Comparison of ENCODE assay signal across 8 cellular contexts in the genomic region with DNA sequence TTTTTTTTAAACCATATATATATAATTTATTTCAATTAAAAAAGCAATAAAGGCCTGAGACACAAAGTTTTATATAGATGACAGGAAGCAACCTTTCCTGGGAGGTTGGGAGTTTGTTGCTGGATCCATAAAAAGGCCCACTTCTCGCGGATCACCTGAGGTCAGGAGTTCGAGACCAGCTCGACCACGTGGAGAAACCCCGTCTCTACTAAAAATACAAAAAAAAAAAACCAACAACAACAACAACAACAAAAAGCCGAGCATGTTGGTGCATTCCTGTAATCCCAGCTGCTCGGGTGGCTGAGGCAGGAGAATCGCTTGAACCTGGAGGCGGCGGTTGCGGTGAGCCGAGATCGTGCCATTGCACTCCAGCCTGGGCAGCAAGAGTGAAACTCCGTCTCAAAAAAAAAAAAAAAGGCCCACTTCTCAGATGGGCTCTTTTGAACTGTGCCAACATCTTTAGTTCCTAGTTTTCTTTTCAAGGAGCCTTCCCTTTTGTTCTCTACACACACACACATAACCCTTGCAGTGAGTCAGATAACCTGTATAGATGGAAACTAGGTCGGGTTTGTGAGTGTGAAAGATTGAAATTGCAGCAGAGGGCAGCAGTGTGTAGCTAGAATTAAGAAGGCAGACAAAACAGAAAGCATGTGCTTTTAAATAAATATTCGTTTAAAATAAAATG. TPM values are rescaled to one million over a fixed set of nuclear protein-coding genes. Genes with fewer than 3 reads are reported as not detected.
DNase-seq lines count a peak whose midpoint lies in the region; ATAC-seq, FAIRE-seq and TF ChIP-seq lines count a peak whose summit lies in the region.

No MANE protein-coding gene starts in this region.

- peaks cover 2% of the 10 kb centered on the region for H3K36me3 Mint-ChIP-seq in neural crest cell (ENCODE audit: low read depth)

- no peaks in the 10 kb centered on the region for H3K27me3 ChIP-seq in vagina

- H3K4me3 Mint-ChIP-seq in neural crest cell, result peak overlapping the region; percentile 100

- H3K36me3 ChIP-seq in vagina, result peaks cover 0 to 20% of the 10 kb centered on the region in 2 donors

- intact Hi-C loops in vagina (cut with DNase I), result loop anchor here (10.0 kb wide), 1 partner anchor 259 kb away; a partner anchor contains a TSS

- TF ChIP-seq CTCF in neural crest cell (conservative IDR thresholded peaks at IDR 0.05), result peak; percentile 75
- peak; percentile 35 to 70 (median 36) for TF ChIP-seq CTCF in vagina (IDR thresholded peaks at IDR 0.05)

- H3K27ac ChIP-seq in vagina, result peak overlapping the region; percentile 95

- peak; percentile 30 for ATAC-seq in GM19463 (IDR thresholded peaks at IDR 0.05; ENCODE audit: unreplicated experiment)

- DNase-seq in COLO829 (ENCODE audit: low spot score), result peak; percentile 48
- peak; percentile 42 for DNase-seq in HTR-8/SVneo (ENCODE audit: insufficient read length, low spot score)
- peak; percentile 75 to 96 for DNase-seq in NOMO-1 (lab: John Stamatoyannopoulos, UW; ENCODE audit: unreplicated experiment in 2 of 2)
- peak; percentile 27 for DNase-seq in activated T-cell treated with anti-CD3 and anti-CD28 coated beads, Interleukin-2, amount 50 U/mL, for 1 hour
- DNase-seq in fibroblast of peridontal ligament (ENCODE audit: extremely low read depth), result peak; percentile 91
- peak; percentile 11 for DNase-seq in neural crest cell (ENCODE audit: low read depth, low spot score)
- no peak for DNase-seq in vagina (ENCODE audit: extremely low spot score in 2 of 2)

- no peaks in the 10 kb centered on the region for H3K9me3 Mint-ChIP-seq in neural crest cell

- FAIRE-seq in HTR-8/SVneo (lab: Jason Lieb, UNC), result no peak

- no peak for TF ChIP-seq POLR2A in vagina (IDR thresholded peaks at IDR 0.05)

- H3K27ac Mint-ChIP-seq in neural crest cell (ENCODE audit: unreplicated experiment), result no peak overlapping the region

- no peaks in the 10 kb centered on the region for H3K9me3 ChIP-seq in vagina

- H3K4me3 ChIP-seq in vagina, result peak overlapping the region in 1 of 2 donors; percentile 96

- peaks cover 34% of the 10 kb centered on the region for H3K4me1 ChIP-seq in vagina

- H3K4me1 Mint-ChIP-seq in neural crest cell, result peaks cover 41% of the 10 kb centered on the region

- H3K27me3 Mint-ChIP-seq in neural crest cell (ENCODE audit: low read depth), result peaks cover 8% of the 10 kb centered on the region

RNA-seq across cellular contexts. Expression of a gene that starts 1.2 kb away (rescaled TPM):
- total RNA-seq in neural crest cell (46.5 and 48.1 TPM in 2 replicates), vagina (12.3 TPM)

Comparison
In these comparisons a context has a peak if more than half of its experiments do, and no peak if none do; other contexts are left out.
1. DNase-seq: peak in COLO829 (single experiment), HTR-8/SVneo (single experiment), NOMO-1 (2 of 2), activated T-cell treated with anti-CD3 and anti-CD28 coated beads, Interleukin-2, amount 50 U/mL, for 1 hour (single experiment), fibroblast of peridontal ligament (single experiment) and neural crest cell (single experiment); none in vagina (0 of 2).